ENCODE assay signal across 18 cellular contexts in the genomic region with DNA sequence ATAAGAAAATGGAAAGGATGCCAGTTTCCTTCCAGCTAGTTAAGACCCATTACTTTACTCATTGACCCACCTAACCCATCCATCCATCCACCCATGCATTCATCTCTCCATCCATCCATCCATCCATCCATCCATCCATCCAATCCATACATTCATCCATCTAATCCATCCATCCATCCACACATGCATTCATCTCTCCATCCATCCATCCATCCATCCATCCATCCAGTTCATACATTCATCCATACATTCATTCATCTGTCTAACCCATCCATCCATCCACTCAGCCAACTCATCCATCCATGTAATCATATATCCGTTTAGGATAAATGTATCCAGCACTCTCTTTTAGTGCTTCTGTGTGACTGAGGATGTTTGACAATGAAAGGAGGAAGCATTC.
"Had no signal": no experiment of that assay in that cellular context is flagged by ENCODE, and none has a peak within 500 bp of the region (broad histone marks: within the 10 kb centered on the region; RNA-seq: fewer than 3 reads in every experiment).

No MANE protein-coding gene starts in this region.

- H3K27ac Mint-ChIP-seq: nephron progenitor cell had no signal

- H3K27me3 Mint-ChIP-seq: naive thymus-derived CD4-positive, alpha-beta T cell had no signal

- DNase-seq: esophagus squamous epithelium; foreskin fibroblast; kidney; left cardiac atrium; left ventricle myocardium inferior; lower lobe of right lung; mesenchymal stem cell; midbrain; naive thymus-derived CD4-positive, alpha-beta T cell; nephron progenitor cell; psoas muscle; stimulated activated CD4-positive, alpha-beta T cell treated with anti-CD3 and anti-CD28 coated beads, Interleukin-2, amount 100 ng/mL, for 24 hours; stimulated activated CD4-positive, alpha-beta T cell treated with anti-CD3 and anti-CD28 coated beads, Interleukin-4, amount 100 ng/mL, for 4 hours; stimulated activated naive CD4-positive, alpha-beta T cell treated with Interleukin-2 at 50 U/mL for 16 hours; thyroid gland; uterus had no signal

- ATAC-seq: gastroesophageal sphincter; naive thymus-derived CD4-positive, alpha-beta T cell; psoas muscle; sciatic nerve had no signal

- H3K4me3 Mint-ChIP-seq: naive thymus-derived CD4-positive, alpha-beta T cell; nephron progenitor cell had no signal

- H3K9me3 Mint-ChIP-seq: nephron progenitor cell had no signal
